Comparison of ENCODE assay signal across 18 cellular contexts in the genomic region with DNA sequence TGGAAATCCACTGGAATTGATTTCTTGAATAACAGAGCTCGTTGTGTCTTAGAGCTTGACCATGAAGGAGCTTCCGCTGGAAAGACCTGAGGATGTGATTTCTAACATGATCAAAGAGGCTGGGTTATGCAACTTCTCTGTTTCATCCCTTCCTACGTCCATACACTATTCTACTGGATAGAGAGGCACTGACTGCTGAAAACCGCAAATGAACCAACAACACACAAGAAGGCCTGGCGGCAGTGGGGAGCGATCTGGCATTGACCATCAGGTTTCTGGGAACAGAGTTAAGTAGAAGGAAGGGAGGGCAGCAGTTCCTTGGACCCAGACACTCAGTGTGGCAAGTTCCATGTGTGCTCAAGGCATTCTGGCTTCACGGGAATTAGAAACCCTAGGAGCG. TPM values are rescaled to one million over a fixed set of nuclear protein-coding genes. Genes with fewer than 3 reads are reported as not detected.
DNase-seq lines count a peak whose midpoint lies in the region; ATAC-seq and TF ChIP-seq lines count a peak whose summit lies in the region.
"Had no signal": no experiment of that assay in that cellular context is flagged by ENCODE, and none has a peak within 500 bp of the region (broad histone marks: within the 10 kb centered on the region; RNA-seq: fewer than 3 reads in every experiment).

No MANE protein-coding gene starts in this region.

- TF ChIP-seq CTCF in GM23338 (conservative IDR thresholded peaks at IDR 0.05; ENCODE audit: low read depth in 2 of 2) (no peak), nephron progenitor cell (IDR thresholded peaks at IDR 0.05) (no peak), OCI-LY7 (conservative IDR thresholded peaks at IDR 0.05; ENCODE audit: low read length) (no peak)

- POLR2A ChIA-PET in OCI-LY7 (lab: Charles Lee), result no interaction called here

- BruUV-seq in OCI-LY7 (replicated peaks; lab: Mats Ljungman, UMichigan), result no TSS peak

- peaks cover 7% of the 10 kb centered on the region for H3K4me1 ChIP-seq in GM23338 (ENCODE audit: insufficient read depth)
- H3K4me1 ChIP-seq in OCI-LY7 (ENCODE audit: insufficient read depth, low read length, poor library complexity, severe bottlenecking), result no peaks in the 10 kb centered on the region
- H3K4me1 ChIP-seq: A549, Caco-2 had no signal

- no peak for DNase-seq in activated naive CD8-positive, alpha-beta T cell treated with anti-CD3 and anti-CD28 coated beads for 36 hours
- DNase-seq in activated naive CD8-positive, alpha-beta T cell treated with anti-CD3 and anti-CD28 coated beads, Interleukin-2, amount 50 U/mL, for 24 hours, result no peak
- no peak for DNase-seq in GM23338 (ENCODE audit: low spot score)
- peak; percentile 96 for DNase-seq in amniotic epithelial cell (ENCODE audit: low read depth)
- DNase-seq in nephron progenitor cell, result no peak
- no peak for DNase-seq in OCI-LY7 (ENCODE audit: low spot score)
- DNase-seq: AML-193; Caco-2; CD4-positive, alpha-beta T cell; GOT3; HFFc6; IMR-90 had no signal

- peak overlapping the region; percentile 23 for H3K27ac Mint-ChIP-seq in activated naive CD8-positive, alpha-beta T cell treated with anti-CD3 and anti-CD28 coated beads for 36 hours
- H3K27ac Mint-ChIP-seq in activated naive CD8-positive, alpha-beta T cell treated with anti-CD3 and anti-CD28 coated beads, Interleukin-2, amount 50 U/mL, for 24 hours, result no peak overlapping the region
- H3K27ac Mint-ChIP-seq in GM23338 (no peak overlapping the region), nephron progenitor cell (peak overlapping the region; percentile 90)
- H3K27ac Mint-ChIP-seq: CD4-positive, alpha-beta T cell; HFFc6 had no signal

- no peak overlapping the region for H3K4me2 ChIP-seq in GM23338
- H3K4me2 ChIP-seq in OCI-LY7 (ENCODE audit: low read length), result no peak overlapping the region
- H3K4me2 ChIP-seq: A549 had no signal

- H3K9me2 ChIP-seq in GM23338 (ENCODE audit: insufficient read depth) (peaks cover 5% of the 10 kb centered on the region), OCI-LY7 (ENCODE audit: insufficient read depth, low read length) (no peaks in the 10 kb centered on the region)

- peaks cover 27% of the 10 kb centered on the region for H3K36me3 Mint-ChIP-seq in activated naive CD8-positive, alpha-beta T cell treated with anti-CD3 and anti-CD28 coated beads for 36 hours
- peaks cover 34% of the 10 kb centered on the region for H3K36me3 Mint-ChIP-seq in activated naive CD8-positive, alpha-beta T cell treated with anti-CD3 and anti-CD28 coated beads, Interleukin-2, amount 50 U/mL, for 24 hours (ENCODE audit: low read depth)
- H3K36me3 Mint-ChIP-seq in GM23338 (ENCODE audit: low read depth) (peaks cover 32% of the 10 kb centered on the region), nephron progenitor cell (ENCODE audit: low read depth) (peaks cover 64% of the 10 kb centered on the region)

- H3K9me3 Mint-ChIP-seq in activated naive CD8-positive, alpha-beta T cell treated with anti-CD3 and anti-CD28 coated beads for 36 hours, result no peaks in the 10 kb centered on the region
- H3K9me3 Mint-ChIP-seq in activated naive CD8-positive, alpha-beta T cell treated with anti-CD3 and anti-CD28 coated beads, Interleukin-2, amount 50 U/mL, for 24 hours, result no peaks in the 10 kb centered on the region
- H3K9me3 Mint-ChIP-seq in GM23338 (no peaks in the 10 kb centered on the region), nephron progenitor cell (no peaks in the 10 kb centered on the region)
- H3K9me3 Mint-ChIP-seq: CD4-positive, alpha-beta T cell; HFFc6 had no signal

- H3K4me3 Mint-ChIP-seq in activated naive CD8-positive, alpha-beta T cell treated with anti-CD3 and anti-CD28 coated beads for 36 hours, result no peak overlapping the region
- H3K4me3 Mint-ChIP-seq in activated naive CD8-positive, alpha-beta T cell treated with anti-CD3 and anti-CD28 coated beads, Interleukin-2, amount 50 U/mL, for 24 hours, result no peak overlapping the region
- no peak overlapping the region for H3K4me3 Mint-ChIP-seq in GM23338
- no peak overlapping the region for H3K4me3 Mint-ChIP-seq in nephron progenitor cell
- H3K4me3 Mint-ChIP-seq: CD4-positive, alpha-beta T cell; HFFc6 had no signal

- no peak overlapping the region for H3K4me3 ChIP-seq in GM23338
- H3K4me3 ChIP-seq in OCI-LY7 (ENCODE audit: low read depth, low read length, poor library complexity, severe bottlenecking), result no peak overlapping the region
- H3K4me3 ChIP-seq: A549 had no signal

- H3K79me2 ChIP-seq in GM23338 (replicated peaks; ENCODE audit: insufficient read depth) (no peaks in the 10 kb centered on the region), OCI-LY7 (ENCODE audit: insufficient read depth, low read depth, low read length) (no peaks in the 10 kb centered on the region)

- H3K4me1 Mint-ChIP-seq in activated naive CD8-positive, alpha-beta T cell treated with anti-CD3 and anti-CD28 coated beads for 36 hours, result no peaks in the 10 kb centered on the region
- H3K4me1 Mint-ChIP-seq in activated naive CD8-positive, alpha-beta T cell treated with anti-CD3 and anti-CD28 coated beads, Interleukin-2, amount 50 U/mL, for 24 hours, result no peaks in the 10 kb centered on the region
- H3K4me1 Mint-ChIP-seq in GM23338, result peaks cover 5% of the 10 kb centered on the region; the same call in 1 of the 3 replicates
- no peaks in the 10 kb centered on the region for H3K4me1 Mint-ChIP-seq in nephron progenitor cell

- H3K27me3 Mint-ChIP-seq in activated naive CD8-positive, alpha-beta T cell treated with anti-CD3 and anti-CD28 coated beads for 36 hours, result no peaks in the 10 kb centered on the region
- no peaks in the 10 kb centered on the region for H3K27me3 Mint-ChIP-seq in activated naive CD8-positive, alpha-beta T cell treated with anti-CD3 and anti-CD28 coated beads, Interleukin-2, amount 50 U/mL, for 24 hours
- H3K27me3 Mint-ChIP-seq in GM23338 (ENCODE audit: insufficient read depth, low read depth, poor library complexity) (peaks cover 15% of the 10 kb centered on the region), nephron progenitor cell (ENCODE audit: low read depth, poor library complexity) (peaks cover 4% of the 10 kb centered on the region)
- H3K27me3 Mint-ChIP-seq: CD4-positive, alpha-beta T cell had no signal

- H3F3A ChIP-seq in GM23338 (replicated peaks; ENCODE audit: low read depth), result no peaks in the 10 kb centered on the region

- ATAC-seq in activated naive CD8-positive, alpha-beta T cell treated with anti-CD3 and anti-CD28 coated beads, Interleukin-2, amount 50 U/mL, for 24 hours, result no peak
- no peak for ATAC-seq in GM23338
- no peak for ATAC-seq in GM21529 (IDR thresholded peaks at IDR 0.05; ENCODE audit: unreplicated experiment)
- ATAC-seq in HG03457 (IDR thresholded peaks at IDR 0.05; ENCODE audit: unreplicated experiment), result no peak
- ATAC-seq: HCT116 had no signal

- H4K20me1 ChIP-seq in GM23338 (replicated peaks; ENCODE audit: insufficient read depth) (peaks cover 15% of the 10 kb centered on the region; the same call in 1 of the 2 replicates), OCI-LY7 (ENCODE audit: insufficient read depth, low read length) (no peaks in the 10 kb centered on the region)

- intact Hi-C loops in OCI-LY7 (cut with micrococcal nuclease; ENCODE audit: unreplicated experiment), result no loop called here

- H3K9me3 ChIP-seq in OCI-LY7 (ENCODE audit: low read length), result no peaks in the 10 kb centered on the region
- H3K9me3 ChIP-seq: A549, Caco-2 had no signal

- peaks cover 11% of the 10 kb centered on the region for H3K36me3 ChIP-seq in GM23338 (ENCODE audit: insufficient read depth)
- peaks cover 63% of the 10 kb centered on the region for H3K36me3 ChIP-seq in OCI-LY7 (ENCODE audit: insufficient read depth, low read length)

- H3K27me3 ChIP-seq in GM23338 (ENCODE audit: insufficient read depth), result no peaks in the 10 kb centered on the region

- CTCF ChIA-PET in OCI-LY7 (lab: Charles Lee; ENCODE audit: unreplicated experiment), result interaction anchor here (0.6 kb wide), 1 partner anchor 9 kb away, joined by 5 read pairs; no protein-coding TSS in a partner anchor

- H3K27ac ChIP-seq in GM23338 (ENCODE audit: low read depth) (peak overlapping the region; percentile 78), OCI-LY7 (ENCODE audit: low read depth, low read length, poor library complexity, severe bottlenecking) (no peak overlapping the region)
- H3K27ac ChIP-seq: 22Rv1, A549, C4-2B had no signal

- H2AFZ ChIP-seq in GM23338, result no peak overlapping the region
- H2AFZ ChIP-seq in OCI-LY7 (ENCODE audit: low read length), result no peak overlapping the region

TF ChIP-seq in GM23338, 12 proteins besides CTCF, POLR2A, EP300 and RAD21 (continues in another document):
- TF ChIP-seq STAT1 (IDR thresholded peaks at IDR 0.05; ENCODE audit: unreplicated experiment), result no peak
- TF ChIP-seq ZNF114 (CRISPR knock-in tag; IDR thresholded peaks at IDR 0.05), result no peak
- TF ChIP-seq ZNF331 (CRISPR knock-in tag; IDR thresholded peaks at IDR 0.05; ENCODE audit: low read depth), result no peak

RNA-seq across cellular contexts. Expression of a gene that starts 13.3 kb away (rescaled TPM):
- total RNA-seq in activated naive CD8-positive, alpha-beta T cell treated with anti-CD3 and anti-CD28 coated beads for 36 hours, result not detected
- 0.70 and 2.2 TPM in 2 replicates for total RNA-seq in GM23338 (2014; rRNA removed; shearing (Covaris generic))
- polyA plus RNA-seq in GM23338 (2016; fragmentation: Nextera tagmentation; extraction: Ambion mirVana), result 0.21 and 0.63 TPM in 2 replicates
- total RNA-seq in OCI-LY7 (2014; rRNA removed; shearing (Covaris generic)), result not detected in 2 replicates
- total RNA-seq in OCI-LY7 (2022), result not detected in 2 replicates
- polyA plus RNA-seq: A549 had no signal

RNA-seq across cellular contexts. Expression of a gene that starts 34.6 kb away (rescaled TPM):
- total RNA-seq in activated naive CD8-positive, alpha-beta T cell treated with anti-CD3 and anti-CD28 coated beads for 36 hours, result 10 to 100 TPM; 55.9 to 58.9 TPM
- 48.1 and 65.8 TPM in 2 replicates for total RNA-seq in GM23338 (2014; rRNA removed; shearing (Covaris generic))
- polyA plus RNA-seq in GM23338 (2016; fragmentation: Nextera tagmentation; extraction: Ambion mirVana), result 50.8 and 51.9 TPM in 2 replicates
- total RNA-seq in OCI-LY7 (2014; rRNA removed; shearing (Covaris generic)), result 25.9 and 45.6 TPM in 2 replicates
- 36.1 and 44.9 TPM in 2 replicates for total RNA-seq in OCI-LY7 (2022)

Comparison
In these comparisons a context has a peak if more than half of its experiments do, and no peak if none do; other contexts are left out.
1. H3K27ac Mint-ChIP-seq: peak in activated naive CD8-positive, alpha-beta T cell treated with anti-CD3 and anti-CD28 coated beads for 36 hours (single experiment) and nephron progenitor cell (single experiment); none in activated naive CD8-positive, alpha-beta T cell treated with anti-CD3 and anti-CD28 coated beads, Interleukin-2, amount 50 U/mL, for 24 hours (single experiment) and GM23338 (single experiment).